Comparison of ENCODE assay signal across 9 cellular contexts in the genomic region with DNA sequence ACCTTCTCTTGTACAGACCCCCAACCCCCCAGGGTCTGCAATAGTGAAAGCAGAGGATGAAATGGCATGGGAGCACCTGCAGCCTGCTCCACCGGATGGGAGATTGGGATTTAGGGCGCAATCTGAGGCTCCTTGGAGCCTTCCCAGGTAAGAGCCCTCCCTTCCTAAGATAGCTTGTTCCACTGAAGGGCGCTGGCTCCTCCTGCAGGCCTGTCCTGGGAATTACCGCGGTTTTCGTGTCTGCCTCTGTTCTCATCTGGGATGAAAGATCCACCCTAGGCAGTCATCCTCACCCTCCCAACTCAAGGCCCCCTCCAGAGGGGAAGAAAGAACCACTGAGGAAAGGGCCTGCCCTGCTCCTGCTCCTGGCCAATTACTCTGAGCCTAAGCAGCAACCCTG.
DNase-seq lines count a peak whose midpoint lies in the region; TF ChIP-seq lines count a peak whose summit lies in the region.
"Had no signal": no experiment of that assay in that cellular context is flagged by ENCODE, and none has a peak within 500 bp of the region (broad histone marks: within the 10 kb centered on the region; RNA-seq: fewer than 3 reads in every experiment).

No MANE protein-coding gene starts in this region.

- CTCF ChIA-PET in HEK293 (lab: Yijun Ruan, JAX), result interaction anchor here (0.6 to 1.9 kb wide), 18 partner anchors 9 to 1425 kb away, joined by 3 to 8 read pairs (median 3); no protein-coding TSS in a partner anchor

- no peaks in the 10 kb centered on the region for H3K27me3 Mint-ChIP-seq in activated T-helper 2 cell treated with anti-CD3 and anti-CD28 coated beads, Interferon-gamma antibody, Interleukin-2, Interleukin-4, amounts not matched to agents 10 μg/mL and 5 μg/mL and 100 μg/mL, durations not matched to agents 14 hours and 24 hours and 36 hours (ENCODE audit: low read depth)
- H3K27me3 Mint-ChIP-seq: activated B cell treated with CpG ODN at 0.5 μM for 24 hours had no signal

- H3K4me3 ChIP-seq in HEK293 (ENCODE audit: low read depth, low read length) (no peak overlapping the region), dorsolateral prefrontal cortex (no peak overlapping the region)

- POLR2A ChIA-PET in HEK293 (lab: Yijun Ruan, JAX), result no interaction called here

- TF ChIP-seq CTCF in HEK293 (tag by site-specific recombination; IDR thresholded peaks at IDR 0.05) (peak; percentile 60), dorsolateral prefrontal cortex (IDR thresholded peaks at IDR 0.05 in 54 of 56, conservative IDR thresholded peaks at IDR 0.05 in 2 of 56; ENCODE audit: low read depth in 1 of 56, partially characterized antibody in 56 of 56) (peak in 51 of 56 donors; percentile 28 to 66 (median 50))

- H3K9me3 Mint-ChIP-seq in activated T-helper 2 cell treated with anti-CD3 and anti-CD28 coated beads, Interferon-gamma antibody, Interleukin-2, Interleukin-4, amounts not matched to agents 10 μg/mL and 5 μg/mL and 100 μg/mL, durations not matched to agents 14 hours and 24 hours and 36 hours, result no peaks in the 10 kb centered on the region
- H3K9me3 Mint-ChIP-seq: activated B cell treated with CpG ODN at 0.5 μM for 24 hours had no signal

- no peaks in the 10 kb centered on the region for H3K36me3 Mint-ChIP-seq in activated T-helper 2 cell treated with anti-CD3 and anti-CD28 coated beads, Interferon-gamma antibody, Interleukin-2, Interleukin-4, amounts not matched to agents 10 μg/mL and 5 μg/mL and 100 μg/mL, durations not matched to agents 14 hours and 24 hours and 36 hours (ENCODE audit: low read depth)

- H3K27ac ChIP-seq in HEK293 (ENCODE audit: extremely low read depth, low read depth, low read length), result no peak overlapping the region
- H3K27ac ChIP-seq in dorsolateral prefrontal cortex, result no peak overlapping the region

- no peaks in the 10 kb centered on the region for H3K9me3 ChIP-seq in HEK293 (ENCODE audit: control insufficient read depth, insufficient read depth, low read depth, low read length)

- H3K4me3 Mint-ChIP-seq in activated T-helper 2 cell treated with anti-CD3 and anti-CD28 coated beads, Interferon-gamma antibody, Interleukin-2, Interleukin-4, amounts not matched to agents 10 μg/mL and 5 μg/mL and 100 μg/mL, durations not matched to agents 14 hours and 24 hours and 36 hours (ENCODE audit: low read depth), result no peak overlapping the region
- H3K4me3 Mint-ChIP-seq: activated B cell treated with CpG ODN at 0.5 μM for 24 hours had no signal

- intact Hi-C loops in dorsolateral prefrontal cortex (cut with DNase I), result no loop called here
- intact Hi-C loops in activated T-helper 2 cell treated with anti-CD3 and anti-CD28 coated beads, Interferon-gamma antibody, Interleukin-2, Interleukin-4, amounts not matched to agents 10 μg/mL and 5 μg/mL and 100 μg/mL, durations not matched to agents 14 hours and 24 hours and 36 hours (cut with micrococcal nuclease), result no loop called here

- DNase-seq in SKM-1 (lab: John Stamatoyannopoulos, UW; ENCODE audit: unreplicated experiment), result peak; percentile 4
- no peak for DNase-seq in SKM-1 treated with dmso at 0.1 percent for 144 hours (lab: John Stamatoyannopoulos, UW; ENCODE audit: unreplicated experiment)
- peak; percentile 70 for DNase-seq in NCI-H69 (lab: John Stamatoyannopoulos, UW)
- peak in 9 of 10 donors; percentile 4 to 52 (median 45) for DNase-seq in dorsolateral prefrontal cortex
- DNase-seq in nucleus accumbens (lab: John Stamatoyannopoulos, UW), result peak in 29 of 56 donors; percentile 0 to 50 (median 0)
- no peak for DNase-seq in activated T-helper 2 cell treated with anti-CD3 and anti-CD28 coated beads, Interferon-gamma antibody, Interleukin-2, Interleukin-4, amounts not matched to agents 10 μg/mL and 5 μg/mL and 100 μg/mL, durations not matched to agents 14 hours and 24 hours and 36 hours (ENCODE audit: low spot score)
- no peak for DNase-seq in cerebellar nuclear complex (lab: John Stamatoyannopoulos, UW)
- DNase-seq: activated B cell treated with CpG ODN at 0.5 μM for 24 hours had no signal

- H3K4me1 Mint-ChIP-seq in activated T-helper 2 cell treated with anti-CD3 and anti-CD28 coated beads, Interferon-gamma antibody, Interleukin-2, Interleukin-4, amounts not matched to agents 10 μg/mL and 5 μg/mL and 100 μg/mL, durations not matched to agents 14 hours and 24 hours and 36 hours (ENCODE audit: low read depth), result no peaks in the 10 kb centered on the region
- H3K4me1 Mint-ChIP-seq: activated B cell treated with CpG ODN at 0.5 μM for 24 hours had no signal

- no peaks in the 10 kb centered on the region for H3K4me1 ChIP-seq in HEK293 (ENCODE audit: control insufficient read depth, insufficient read depth, low read length)

- no peaks in the 10 kb centered on the region for H3K36me3 ChIP-seq in HEK293 (ENCODE audit: control insufficient read depth in 2 of 2, insufficient read depth in 1 of 2, low read length in 2 of 2)

- peaks cover 0 to 51% (median 15%) of the 10 kb centered on the region in 45 donors for H3K27me3 ChIP-seq in dorsolateral prefrontal cortex

- no peak overlapping the region for H3K27ac Mint-ChIP-seq in activated T-helper 2 cell treated with anti-CD3 and anti-CD28 coated beads, Interferon-gamma antibody, Interleukin-2, Interleukin-4, amounts not matched to agents 10 μg/mL and 5 μg/mL and 100 μg/mL, durations not matched to agents 14 hours and 24 hours and 36 hours
- H3K27ac Mint-ChIP-seq: activated B cell treated with CpG ODN at 0.5 μM for 24 hours had no signal

TF ChIP-seq in HEK293, 187 proteins besides CTCF, POLR2A, EP300 and RAD21:
- TF ChIP-seq GLIS2 (tag by site-specific recombination; IDR thresholded peaks at IDR 0.05), result no peak
- TF ChIP-seq, protein P1, sequence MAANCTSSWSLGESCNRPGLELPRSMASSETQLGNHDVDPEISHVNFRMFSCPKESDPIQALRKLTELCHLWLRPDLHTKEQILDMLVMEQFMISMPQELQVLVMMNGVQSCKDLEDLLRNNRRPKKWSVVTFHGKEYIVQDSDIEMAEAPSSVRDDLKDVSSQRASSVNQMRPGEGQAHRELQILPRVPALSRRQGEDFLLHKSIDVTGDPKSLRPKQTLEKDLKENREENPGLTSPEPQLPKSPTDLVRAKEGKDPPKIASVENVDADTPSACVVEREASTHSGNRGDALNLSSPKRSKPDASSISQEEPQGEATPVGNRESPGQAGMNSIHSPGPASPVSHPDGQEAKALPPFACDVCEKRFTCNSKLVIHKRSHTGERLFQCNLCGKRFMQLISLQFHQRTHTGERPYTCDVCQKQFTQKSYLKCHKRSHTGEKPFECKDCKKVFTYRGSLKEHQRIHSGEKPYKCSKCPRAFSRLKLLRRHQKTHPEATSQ (tag by site-specific recombination; IDR thresholded peaks at IDR 0.05), result no peak
- TF ChIP-seq ZNF654 (tag by site-specific recombination; IDR thresholded peaks at IDR 0.05; ENCODE audit: low read depth), result peak; percentile 80
- TF ChIP-seq ZNF530 (tag by site-specific recombination; IDR thresholded peaks at IDR 0.05; ENCODE audit: low read depth), result no peak
- no peak for TF ChIP-seq KLF9 (tag by site-specific recombination; IDR thresholded peaks at IDR 0.05; ENCODE audit: low read depth)
- no peak for TF ChIP-seq IKZF3 (tag by site-specific recombination; IDR thresholded peaks at IDR 0.05)
- TF ChIP-seq, protein P2, sequence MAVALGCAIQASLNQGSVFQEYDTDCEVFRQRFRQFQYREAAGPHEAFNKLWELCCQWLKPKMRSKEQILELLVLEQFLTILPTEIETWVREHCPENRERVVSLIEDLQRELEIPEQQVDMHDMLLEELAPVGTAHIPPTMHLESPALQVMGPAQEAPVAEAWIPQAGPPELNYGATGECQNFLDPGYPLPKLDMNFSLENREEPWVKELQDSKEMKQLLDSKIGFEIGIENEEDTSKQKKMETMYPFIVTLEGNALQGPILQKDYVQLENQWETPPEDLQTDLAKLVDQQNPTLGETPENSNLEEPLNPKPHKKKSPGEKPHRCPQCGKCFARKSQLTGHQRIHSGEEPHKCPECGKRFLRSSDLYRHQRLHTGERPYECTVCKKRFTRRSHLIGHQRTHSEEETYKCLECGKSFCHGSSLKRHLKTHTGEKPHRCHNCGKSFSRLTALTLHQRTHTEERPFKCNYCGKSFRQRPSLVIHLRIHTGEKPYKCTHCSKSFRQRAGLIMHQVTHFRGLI (tag by site-specific recombination; IDR thresholded peaks at IDR 0.05), result no peak
- TF ChIP-seq ZNF19 (tag by site-specific recombination; IDR thresholded peaks at IDR 0.05; ENCODE audit: low read depth), result no peak

Comparison
In these comparisons a context has a peak if more than half of its experiments do, and no peak if none do; other contexts are left out.
1. DNase-seq: peak in SKM-1 (single experiment), NCI-H69 (single experiment), dorsolateral prefrontal cortex (9 of 10) and nucleus accumbens (29 of 56); none in SKM-1 treated with dmso at 0.1 percent for 144 hours (single experiment), activated T-helper 2 cell treated with anti-CD3 and anti-CD28 coated beads, Interferon-gamma antibody, Interleukin-2, Interleukin-4, amounts not matched to agents 10 μg/mL and 5 μg/mL and 100 μg/mL, durations not matched to agents 14 hours and 24 hours and 36 hours (single experiment) and cerebellar nuclear complex (0 of 2).